Comparison of ENCODE assay signal across 1 cellular context in the genomic region with DNA sequence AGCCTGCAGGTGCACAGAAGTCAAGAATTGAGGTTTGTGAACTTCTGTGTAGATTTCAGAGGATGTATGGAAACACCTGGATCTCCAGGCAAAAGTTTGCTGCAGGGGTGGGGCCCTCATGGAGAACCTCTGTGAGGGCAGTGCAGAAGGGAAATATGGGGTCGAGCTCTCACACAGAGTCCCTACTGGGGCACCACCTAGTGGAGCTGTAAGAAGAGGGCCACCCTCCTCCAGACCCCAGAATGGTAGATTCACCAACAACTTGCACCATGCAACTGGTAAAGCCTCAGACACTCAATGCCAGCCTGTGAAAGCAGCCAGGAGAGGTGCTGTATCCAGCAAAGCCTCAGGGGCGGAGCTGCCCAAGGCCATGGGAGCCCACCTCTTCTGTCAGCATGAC.
TF ChIP-seq lines count a peak whose summit lies in the region.

No MANE protein-coding gene starts in this region.

TF ChIP-seq in IMR-90, 13 proteins besides CTCF, POLR2A, EP300 and RAD21:
- TF ChIP-seq SMC3 (IDR thresholded peaks at IDR 0.05; ENCODE audit: low read depth, low read length) (no peak; the same call in 1 of the 2 replicates), NFE2L2 (IDR thresholded peaks at IDR 0.05; ENCODE audit: low read depth, low read length) (no peak), FOS (IDR thresholded peaks at IDR 0.05; ENCODE audit: low read depth, low read length) (no peak), MAZ (IDR thresholded peaks at IDR 0.05; ENCODE audit: borderline replicate concordance, low read depth, low read length) (no peak), RCOR1 (IDR thresholded peaks at IDR 0.05; ENCODE audit: insufficient replicate concordance, low read length) (no peak), MAFK (IDR thresholded peaks at IDR 0.05; ENCODE audit: low read depth, low read length) (no peak), BHLHE40 (IDR thresholded peaks at IDR 0.05; ENCODE audit: low read depth, low read length) (no peak)
- TF ChIP-seq, protein P1, sequence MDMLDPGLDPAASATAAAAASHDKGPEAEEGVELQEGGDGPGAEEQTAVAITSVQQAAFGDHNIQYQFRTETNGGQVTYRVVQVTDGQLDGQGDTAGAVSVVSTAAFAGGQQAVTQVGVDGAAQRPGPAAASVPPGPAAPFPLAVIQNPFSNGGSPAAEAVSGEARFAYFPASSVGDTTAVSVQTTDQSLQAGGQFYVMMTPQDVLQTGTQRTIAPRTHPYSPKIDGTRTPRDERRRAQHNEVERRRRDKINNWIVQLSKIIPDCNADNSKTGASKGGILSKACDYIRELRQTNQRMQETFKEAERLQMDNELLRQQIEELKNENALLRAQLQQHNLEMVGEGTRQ (IDR thresholded peaks at IDR 0.05; ENCODE audit: low read depth, low read length): no peak
